ENCODE assay signal across 1 cellular context in genomic region chr22:50185384-50186087, GRCh38.
TF ChIP-seq lines count a peak whose summit lies in the region.

A gene with protein sequence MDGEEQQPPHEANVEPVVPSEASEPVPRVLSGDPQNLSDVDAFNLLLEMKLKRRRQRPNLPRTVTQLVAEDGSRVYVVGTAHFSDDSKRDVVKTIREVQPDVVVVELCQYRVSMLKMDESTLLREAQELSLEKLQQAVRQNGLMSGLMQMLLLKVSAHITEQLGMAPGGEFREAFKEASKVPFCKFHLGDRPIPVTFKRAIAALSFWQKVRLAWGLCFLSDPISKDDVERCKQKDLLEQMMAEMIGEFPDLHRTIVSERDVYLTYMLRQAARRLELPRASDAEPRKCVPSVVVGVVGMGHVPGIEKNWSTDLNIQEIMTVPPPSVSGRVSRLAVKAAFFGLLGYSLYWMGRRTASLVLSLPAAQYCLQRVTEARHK (plus strand): TSS chr22:50185913. CDS start chr22:50193061, 7,148 bp downstream.

TF ChIP-seq in A549, 52 proteins besides CTCF, POLR2A, EP300 and RAD21 (continued from another document):
- no peak for TF ChIP-seq HMGXB4 (CRISPR knock-in tag; IDR thresholded peaks at IDR 0.05; ENCODE audit: borderline replicate concordance)
- no peak for TF ChIP-seq TFCP2L1 (CRISPR knock-in tag; IDR thresholded peaks at IDR 0.05)
- TF ChIP-seq CEBPB (IDR thresholded peaks at IDR 0.05), result no peak
- no peak for TF ChIP-seq HOXB13 (CRISPR knock-in tag; IDR thresholded peaks at IDR 0.05; ENCODE audit: low read depth)
- no peak for TF ChIP-seq MAZ (IDR thresholded peaks at IDR 0.05; ENCODE audit: borderline replicate concordance, low read depth, low read length)
- TF ChIP-seq EHF (CRISPR knock-in tag; IDR thresholded peaks at IDR 0.05), result no peak
- no peak for TF ChIP-seq RARB (CRISPR knock-in tag; IDR thresholded peaks at IDR 0.05)
- TF ChIP-seq ESRRA (IDR thresholded peaks at IDR 0.05; ENCODE audit: borderline replicate concordance, low read length), result no peak
- TF ChIP-seq HES2 (IDR thresholded peaks at IDR 0.05), result no peak
- TF ChIP-seq ELK1 (IDR thresholded peaks at IDR 0.05; ENCODE audit: low read depth, low read length), result no peak
